ENCODE assay signal across 10 cellular contexts in genomic region chr2:152504618-152505017, GRCh38.
DNase-seq lines count a peak whose midpoint lies in the region; ATAC-seq, FAIRE-seq and TF ChIP-seq lines count a peak whose summit lies in the region.
"Had no signal": no experiment of that assay in that cellular context is flagged by ENCODE, and none has a peak within 500 bp of the region (broad histone marks: within the 10 kb centered on the region; RNA-seq: fewer than 3 reads in every experiment).

No MANE protein-coding gene starts in this region.

- no peaks in the 10 kb centered on the region for H3K36me3 ChIP-seq in skeletal muscle satellite cell (ENCODE audit: insufficient read depth, low read length)
- no peaks in the 10 kb centered on the region for H3K36me3 ChIP-seq in BE2C

- peak overlapping the region; percentile 65 for H3K9ac ChIP-seq in skeletal muscle satellite cell (ENCODE audit: low read depth, low read length)

- ATAC-seq in GM18870 (IDR thresholded peaks at IDR 0.05; ENCODE audit: unreplicated experiment) = no peak
- ATAC-seq: stimulated activated naive CD8-positive, alpha-beta T cell treated with anti-CD3 and anti-CD28 coated beads, Interleukin-15, Interleukin-2, amounts not matched to agents 100 U/mL and 50 U/mL, for 24 hours had no signal

- H3K27me3 ChIP-seq in skeletal muscle satellite cell (ENCODE audit: control insufficient read depth, insufficient read depth, low read length) (no peaks in the 10 kb centered on the region), BE2C (no peaks in the 10 kb centered on the region)

- no peak overlapping the region for H3K4me3 ChIP-seq in skeletal muscle satellite cell (ENCODE audit: low read length)
- H3K4me3 ChIP-seq in BE2C (ENCODE audit: low read depth, low read length) = no peak overlapping the region

- FAIRE-seq in H54 (lab: Jason Lieb, UNC) = peak; percentile 75

- TF ChIP-seq POLR2A in H54 (IDR thresholded peaks at IDR 0.05; ENCODE audit: low read depth, low read length) = no peak

- H3K4me1 ChIP-seq in skeletal muscle satellite cell (ENCODE audit: control insufficient read depth, insufficient read depth, low read length) (peaks cover 63% of the 10 kb centered on the region), BE2C (no peaks in the 10 kb centered on the region)

- H3K9me3 ChIP-seq in skeletal muscle satellite cell (replicated peaks; ENCODE audit: low read length) (no peaks in the 10 kb centered on the region), BE2C (no peaks in the 10 kb centered on the region)

- DNase-seq in H54 (ENCODE audit: insufficient read length, low spot score) (no peak), SW 1271 (lab: John Stamatoyannopoulos, UW) (peak; percentile 39 to 63), hepatic stellate cell (ENCODE audit: low spot score) (peak; percentile 32), GM20000 (ENCODE audit: low spot score) (no peak), BE2C (no peak), NOMO-1 treated with DMSO at 0.1 percent for 48 hours (lab: John Stamatoyannopoulos, UW; ENCODE audit: unreplicated experiment) (no peak)
- DNase-seq: activated CD4-positive, alpha-beta T cell treated with anti-CD3 and anti-CD28 coated beads, Interleukin-2, amount 10 ng/mL, durations not matched to agents 7 days and 5 days; stimulated activated naive CD8-positive, alpha-beta T cell treated with anti-CD3 and anti-CD28 coated beads, Interleukin-15, Interleukin-2, amounts not matched to agents 100 U/mL and 50 U/mL, for 24 hours had no signal

- TF ChIP-seq CTCF in GM20000 (IDR thresholded peaks at IDR 0.05; ENCODE audit: extremely low read depth, missing control alignments) = no peak
- no peak for TF ChIP-seq CTCF in BE2C (IDR thresholded peaks at IDR 0.05; ENCODE audit: low read depth, low read length)

- H3K4me2 ChIP-seq in skeletal muscle satellite cell (ENCODE audit: low read length) = peak overlapping the region; percentile 52

Comparison
In these comparisons a context has a peak if more than half of its experiments do, and no peak if none do; other contexts are left out.
1. DNase-seq: peak in SW 1271 (2 of 2) and hepatic stellate cell (single experiment); none in H54 (single experiment), GM20000 (single experiment), BE2C (single experiment) and NOMO-1 treated with DMSO at 0.1 percent for 48 hours (single experiment).